12 cellular contexts compared by ENCODE assay signal in genomic region chr3:196144383-196145105, GRCh38.
DNase-seq lines count a peak whose midpoint lies in the region; ATAC-seq and TF ChIP-seq lines count a peak whose summit lies in the region.
"Had no signal": no experiment of that assay in that cellular context is flagged by ENCODE, and none has a peak within 500 bp of the region (broad histone marks: within the 10 kb centered on the region; RNA-seq: fewer than 3 reads in every experiment).

No MANE protein-coding gene starts in this region.

- peaks cover 57% of the 10 kb centered on the region for H3F3A ChIP-seq in PC-9 (ENCODE audit: insufficient read depth, low read depth)

- no peak overlapping the region for H2AK5ac ChIP-seq in H9 (ENCODE audit: insufficient read length, low read length)

- no peaks in the 10 kb centered on the region for H3K79me1 ChIP-seq in H9 (ENCODE audit: insufficient read depth, low read depth, low read length, poor library complexity, severe bottlenecking)

- no peak for ATAC-seq in GM19035 (IDR thresholded peaks at IDR 0.05; ENCODE audit: unreplicated experiment)
- ATAC-seq: naive thymus-derived CD8-positive, alpha-beta T cell had no signal

- H3K9me2 ChIP-seq in PC-9 (ENCODE audit: insufficient read depth): no peaks in the 10 kb centered on the region

- H3K36me3 Mint-ChIP-seq in activated CD4-positive, alpha-beta memory T cell treated with anti-CD3 and anti-CD28 coated beads for 36 hours: no peaks in the 10 kb centered on the region
- no peaks in the 10 kb centered on the region for H3K36me3 Mint-ChIP-seq in activated CD4-positive, alpha-beta memory T cell treated with anti-CD3 and anti-CD28 coated beads, Interleukin-2, amount 10 ng/mL, durations not matched to agents 7 days and 5 days (ENCODE audit: low read depth)
- no peaks in the 10 kb centered on the region for H3K36me3 Mint-ChIP-seq in dendritic cell treated with granulocyte-macrophage colony-stimulating factor and Interleukin-4, amounts not matched to agents 40 ng/mL and 50 ng/mL, for 4 days (ENCODE audit: low read depth)
- H3K36me3 Mint-ChIP-seq in H9 (ENCODE audit: insufficient read depth in 1 of 3, low read depth in 3 of 3): peaks cover 0 to 18% (median 3%) of the 10 kb centered on the region in 3 experiments; a peak in 3 of 7 replicates

- POLR2A ChIA-PET in activated CD4-positive, alpha-beta memory T cell treated with anti-CD3 and anti-CD28 coated beads for 36 hours (lab: Charles Lee): no interaction called here
- POLR2A ChIA-PET in activated CD4-positive, alpha-beta memory T cell treated with anti-CD3 and anti-CD28 coated beads, Interleukin-2, amount 10 ng/mL, durations not matched to agents 7 days and 5 days (lab: Charles Lee): interaction anchor here (1.4 kb wide), 1 partner anchor 12 kb away, joined by 4 read pairs; no protein-coding TSS in a partner anchor
- POLR2A ChIA-PET in PC-9 (lab: Charles Lee; ENCODE audit: unreplicated experiment): interaction anchor here (0.6 kb wide), 1 partner anchor 37 kb away, joined by 5 read pairs; no protein-coding TSS in a partner anchor

- H2AFZ ChIP-seq in PC-9: no peak overlapping the region
- H2AFZ ChIP-seq in H9 (ENCODE audit: low read length): no peak overlapping the region

- H3K4me3 Mint-ChIP-seq in activated CD4-positive, alpha-beta memory T cell treated with anti-CD3 and anti-CD28 coated beads for 36 hours: no peak overlapping the region
- no peak overlapping the region for H3K4me3 Mint-ChIP-seq in activated CD4-positive, alpha-beta memory T cell treated with anti-CD3 and anti-CD28 coated beads, Interleukin-2, amount 10 ng/mL, durations not matched to agents 7 days and 5 days
- no peak overlapping the region for H3K4me3 Mint-ChIP-seq in dendritic cell treated with granulocyte-macrophage colony-stimulating factor and Interleukin-4, amounts not matched to agents 40 ng/mL and 50 ng/mL, for 4 days
- H3K4me3 Mint-ChIP-seq in H9: no peak overlapping the region

- H3K23ac ChIP-seq in H9 (ENCODE audit: insufficient read length, low read depth, low read length): no peak overlapping the region

- no peak overlapping the region for H3T11ph ChIP-seq in H9 (ENCODE audit: low read length)

- no peak overlapping the region for H2BK12ac ChIP-seq in H9 (ENCODE audit: insufficient read length, low read depth, low read length)

- no peaks in the 10 kb centered on the region for H3K27me3 Mint-ChIP-seq in activated CD4-positive, alpha-beta memory T cell treated with anti-CD3 and anti-CD28 coated beads for 36 hours
- H3K27me3 Mint-ChIP-seq in activated CD4-positive, alpha-beta memory T cell treated with anti-CD3 and anti-CD28 coated beads, Interleukin-2, amount 10 ng/mL, durations not matched to agents 7 days and 5 days: peaks cover 7% of the 10 kb centered on the region
- H3K27me3 Mint-ChIP-seq in dendritic cell treated with granulocyte-macrophage colony-stimulating factor and Interleukin-4, amounts not matched to agents 40 ng/mL and 50 ng/mL, for 4 days: peaks cover 13% of the 10 kb centered on the region
- no peaks in the 10 kb centered on the region; the same call in 1 of the 2 replicates for H3K27me3 Mint-ChIP-seq in H9 (ENCODE audit: low read depth)

- TF ChIP-seq CTCF in PC-9 (conservative IDR thresholded peaks at IDR 0.05) (no peak), H9 (conservative IDR thresholded peaks at IDR 0.05) (no peak)

- H3K27ac ChIP-seq in PC-9 (peak overlapping the region; percentile 81; the same call in 1 of the 2 replicates), skin epidermis (peak overlapping the region in 15 of 21 experiments; percentile 4 to 77 (median 47)), H9 (ENCODE audit: insufficient read length, low read depth, low read length) (no peak overlapping the region)
- H3K27ac ChIP-seq: cardiac muscle cell, transverse colon had no signal

- H3K27ac Mint-ChIP-seq in activated CD4-positive, alpha-beta memory T cell treated with anti-CD3 and anti-CD28 coated beads for 36 hours: no peak overlapping the region
- H3K27ac Mint-ChIP-seq in activated CD4-positive, alpha-beta memory T cell treated with anti-CD3 and anti-CD28 coated beads, Interleukin-2, amount 10 ng/mL, durations not matched to agents 7 days and 5 days: no peak overlapping the region
- peak overlapping the region; percentile 68 for H3K27ac Mint-ChIP-seq in dendritic cell treated with granulocyte-macrophage colony-stimulating factor and Interleukin-4, amounts not matched to agents 40 ng/mL and 50 ng/mL, for 4 days
- peak overlapping the region in 1 of 3 experiments; percentile 12; a peak in 2 of 7 replicates for H3K27ac Mint-ChIP-seq in H9

- peaks cover 77% of the 10 kb centered on the region for H3K4me1 ChIP-seq in PC-9 (replicated peaks; ENCODE audit: insufficient read depth)
- peaks cover 3% of the 10 kb centered on the region; the same call in 1 of the 2 replicates for H3K4me1 ChIP-seq in H9 (ENCODE audit: insufficient read depth, low read length)
- H3K4me1 ChIP-seq: transverse colon had no signal

- no peak overlapping the region for H4K91ac ChIP-seq in H9 (ENCODE audit: insufficient read length, low read depth, low read length)

- H2BK20ac ChIP-seq in H9 (ENCODE audit: low read depth, low read length, poor library complexity, severe bottlenecking): no peak overlapping the region

- H3K9me3 ChIP-seq in PC-9 (ENCODE audit: insufficient read depth, low read depth) (no peaks in the 10 kb centered on the region), H9 (ENCODE audit: control insufficient read depth, low read depth, low read length) (no peaks in the 10 kb centered on the region)
- H3K9me3 ChIP-seq: esophagus squamous epithelium, transverse colon had no signal

- no peak overlapping the region for H3K14ac ChIP-seq in H9 (ENCODE audit: insufficient read depth, low read length)

- H3K4ac ChIP-seq in H9 (ENCODE audit: low read depth, low read length): no peak overlapping the region

- no peaks in the 10 kb centered on the region for H3K36me3 ChIP-seq in PC-9 (ENCODE audit: low read depth)
- H3K36me3 ChIP-seq: cardiac muscle cell, esophagus squamous epithelium, transverse colon had no signal

- H3K4me3 ChIP-seq in PC-9 (no peak overlapping the region), skin epidermis (no peak overlapping the region)
- H3K4me3 ChIP-seq: cardiac muscle cell, transverse colon had no signal

- no peak overlapping the region for H3K18ac ChIP-seq in H9 (ENCODE audit: insufficient read length, low read depth, low read length)

- no TSS peak for BruUV-seq in PC-9 (replicated peaks; lab: Mats Ljungman, UMichigan)

- no peak overlapping the region for H3K56ac ChIP-seq in H9 (ENCODE audit: insufficient read length, low read depth, low read length)

- H3K79me2 ChIP-seq in PC-9 (ENCODE audit: low read depth) (no peaks in the 10 kb centered on the region), H9 (ENCODE audit: insufficient read depth, low read length) (no peaks in the 10 kb centered on the region)

- H3K9ac ChIP-seq in H9 (ENCODE audit: extremely low read depth, insufficient read length, low read length): no peak overlapping the region

- no peak overlapping the region for H4K5ac ChIP-seq in H9 (ENCODE audit: insufficient read length, low read depth, low read length)

- intact Hi-C loops in activated CD4-positive, alpha-beta memory T cell treated with anti-CD3 and anti-CD28 coated beads for 36 hours (cut with micrococcal nuclease): no loop called here
- intact Hi-C loops in PC-9 (cut with micrococcal nuclease; ENCODE audit: unreplicated experiment): no loop called here
- intact Hi-C loops in dendritic cell treated with granulocyte-macrophage colony-stimulating factor and Interleukin-4, amounts not matched to agents 40 ng/mL and 50 ng/mL, for 4 days (cut with micrococcal nuclease): no loop called here

- H4K20me1 ChIP-seq in PC-9 (ENCODE audit: insufficient read depth) (no peaks in the 10 kb centered on the region), H9 (ENCODE audit: control insufficient read depth, insufficient read depth, insufficient read length) (no peaks in the 10 kb centered on the region)

- H2BK15ac ChIP-seq in H9 (ENCODE audit: low read depth, low read length): no peak overlapping the region

- no peak overlapping the region for H2BK120ac ChIP-seq in H9 (ENCODE audit: low read depth, low read length, poor library complexity, severe bottlenecking)

- H4K8ac ChIP-seq in H9 (replicated peaks; ENCODE audit: insufficient read length, low read depth, low read length): no peak overlapping the region

- H3K23me2 ChIP-seq in H9 (ENCODE audit: insufficient read length, low read depth, low read length, poor library complexity, severe bottlenecking): no peaks in the 10 kb centered on the region

- no peaks in the 10 kb centered on the region for H3K4me1 Mint-ChIP-seq in activated CD4-positive, alpha-beta memory T cell treated with anti-CD3 and anti-CD28 coated beads for 36 hours (ENCODE audit: low read depth)
- H3K4me1 Mint-ChIP-seq in activated CD4-positive, alpha-beta memory T cell treated with anti-CD3 and anti-CD28 coated beads, Interleukin-2, amount 10 ng/mL, durations not matched to agents 7 days and 5 days: peaks cover 7% of the 10 kb centered on the region
- peaks cover 47% of the 10 kb centered on the region for H3K4me1 Mint-ChIP-seq in dendritic cell treated with granulocyte-macrophage colony-stimulating factor and Interleukin-4, amounts not matched to agents 40 ng/mL and 50 ng/mL, for 4 days (ENCODE audit: low read depth)
- H3K4me1 Mint-ChIP-seq in H9: peaks cover 19 to 38% of the 10 kb centered on the region in 2 experiments

- no peaks in the 10 kb centered on the region for H3K27me3 ChIP-seq in PC-9 (ENCODE audit: insufficient read depth, low read depth)
- no peaks in the 10 kb centered on the region for H3K27me3 ChIP-seq in H9 (ENCODE audit: insufficient read depth, low read length)
- H3K27me3 ChIP-seq: cardiac muscle cell, transverse colon had no signal

- DNase-seq in activated CD4-positive, alpha-beta memory T cell treated with anti-CD3 and anti-CD28 coated beads for 36 hours: peak; percentile 27
- DNase-seq in activated CD4-positive, alpha-beta memory T cell treated with anti-CD3 and anti-CD28 coated beads, Interleukin-2, amount 10 ng/mL, durations not matched to agents 7 days and 5 days: no peak
- DNase-seq in PC-9: no peak
- no peak for DNase-seq in glomerular visceral epithelial cell (ENCODE audit: extremely low spot score)
- DNase-seq in H9: no peak
- DNase-seq: esophagus squamous epithelium, transverse colon had no signal

- WGBS in H9 (ENCODE audit: extremely low coverage, insufficient read length, low lambda C conversion rate): no CpG with 5 or more reads among the region's 19 CpGs

- H2BK5ac ChIP-seq in H9 (ENCODE audit: insufficient read length, low read length): no peak overlapping the region

- no peaks in the 10 kb centered on the region for H3K9me3 Mint-ChIP-seq in activated CD4-positive, alpha-beta memory T cell treated with anti-CD3 and anti-CD28 coated beads for 36 hours
- H3K9me3 Mint-ChIP-seq in activated CD4-positive, alpha-beta memory T cell treated with anti-CD3 and anti-CD28 coated beads, Interleukin-2, amount 10 ng/mL, durations not matched to agents 7 days and 5 days: no peaks in the 10 kb centered on the region
- H3K9me3 Mint-ChIP-seq in dendritic cell treated with granulocyte-macrophage colony-stimulating factor and Interleukin-4, amounts not matched to agents 40 ng/mL and 50 ng/mL, for 4 days: peaks cover 20% of the 10 kb centered on the region
- peaks cover 22 to 26% of the 10 kb centered on the region in 2 experiments for H3K9me3 Mint-ChIP-seq in H9

- H3K4me2 ChIP-seq in PC-9 (peak overlapping the region; percentile 95), H9 (ENCODE audit: insufficient read depth, insufficient read length, low read length) (no peak overlapping the region)

- CTCF ChIA-PET in activated CD4-positive, alpha-beta memory T cell treated with anti-CD3 and anti-CD28 coated beads for 36 hours (lab: Charles Lee): no interaction called here
- CTCF ChIA-PET in activated CD4-positive, alpha-beta memory T cell treated with anti-CD3 and anti-CD28 coated beads, Interleukin-2, amount 10 ng/mL, durations not matched to agents 7 days and 5 days (lab: Charles Lee): no interaction called here
- CTCF ChIA-PET in PC-9 (lab: Charles Lee): no interaction called here
